In the genomic region with DNA sequence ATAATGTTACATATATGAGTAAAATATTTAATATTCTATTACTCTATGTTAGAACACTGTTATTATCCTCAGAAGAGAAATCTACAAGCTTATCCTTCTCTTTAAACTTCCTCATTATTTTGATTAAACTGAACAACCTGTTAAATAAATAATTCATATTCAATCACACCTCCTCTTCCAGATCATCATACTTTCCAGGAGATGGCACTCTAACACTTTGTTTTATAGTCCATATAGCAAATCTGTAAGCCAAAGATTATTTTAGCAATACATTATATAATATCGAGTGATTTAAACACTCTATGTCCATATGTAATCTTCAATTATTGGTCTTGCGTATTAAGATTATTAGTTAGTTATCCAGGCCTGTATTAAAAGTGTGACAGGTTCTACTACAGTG, we compare ENCODE assay signal across 9 cellular contexts.
DNase-seq lines count a peak whose midpoint lies in the region; ATAC-seq, FAIRE-seq and TF ChIP-seq lines count a peak whose summit lies in the region.
"Had no signal": no experiment of that assay in that cellular context is flagged by ENCODE, and none has a peak within 500 bp of the region (broad histone marks: within the 10 kb centered on the region; RNA-seq: fewer than 3 reads in every experiment).

No MANE protein-coding gene starts in this region.

- POLR2A ChIA-PET in AG04450 (lab: Yijun Ruan, JAX), result no interaction called here
- POLR2A ChIA-PET in Panc1 (lab: Charles Lee), result no interaction called here
- POLR2A ChIA-PET in activated CD8-positive, alpha-beta T cell treated with anti-CD3 and anti-CD28 coated beads for 36 hours (lab: Charles Lee), result no interaction called here

- CTCF ChIA-PET in AG04450 (lab: Charles Lee) (interaction anchor here (1.6 kb wide), 1 partner anchor 279 kb away, joined by 6 read pairs; no protein-coding TSS in a partner anchor), Panc1 (lab: Charles Lee) (no interaction called here)
- CTCF ChIA-PET in activated CD8-positive, alpha-beta T cell treated with anti-CD3 and anti-CD28 coated beads for 36 hours (lab: Charles Lee), result no interaction called here

- no peaks in the 10 kb centered on the region for H3K4me1 Mint-ChIP-seq in activated CD4-positive, alpha-beta T cell treated with anti-CD3 and anti-CD28 coated beads, Interleukin-2, amount 10 ng/mL, durations not matched to agents 24 days and 14 days
- no peaks in the 10 kb centered on the region for H3K4me1 Mint-ChIP-seq in activated CD8-positive, alpha-beta T cell treated with anti-CD3 and anti-CD28 coated beads for 36 hours (ENCODE audit: low read depth)

- no peak overlapping the region for H3K27ac Mint-ChIP-seq in activated CD4-positive, alpha-beta T cell treated with anti-CD3 and anti-CD28 coated beads, Interleukin-2, amount 10 ng/mL, durations not matched to agents 24 days and 14 days
- H3K27ac Mint-ChIP-seq in activated CD8-positive, alpha-beta T cell treated with anti-CD3 and anti-CD28 coated beads for 36 hours, result no peak overlapping the region

- DNase-seq in AG04450 (ENCODE audit: low read depth, low spot score) (no peak), Kasumi-1 (lab: John Stamatoyannopoulos, UW) (peak; percentile 40 to 50), Panc1 (ENCODE audit: low read depth, low spot score) (peak; percentile 15), fibroblast of the conjunctiva (ENCODE audit: low read depth) (peak; percentile 5), HTR-8/SVneo (ENCODE audit: insufficient read length, low spot score) (no peak), T1000 (lab: John Stamatoyannopoulos, UW) (no peak)
- no peak for DNase-seq in activated CD4-positive, alpha-beta T cell treated with anti-CD3 and anti-CD28 coated beads, Interleukin-2, amount 10 ng/mL, durations not matched to agents 24 days and 14 days
- DNase-seq in activated CD8-positive, alpha-beta T cell treated with anti-CD3 and anti-CD28 coated beads for 36 hours, result no peak
- DNase-seq: NCI-H1436 treated with DMSO at 0.1 percent for 48 hours had no signal

- no peak overlapping the region for H3K4me3 ChIP-seq in AG04450 (ENCODE audit: low read depth, low read length)
- H3K4me3 ChIP-seq in Panc1 (ENCODE audit: low read depth in 2 of 2, low read length in 2 of 2), result no peak overlapping the region

- H3K4me1 ChIP-seq in Panc1 (ENCODE audit: control insufficient read depth, insufficient read depth, low read length), result no peaks in the 10 kb centered on the region

- intact Hi-C loops in Panc1 (cut with micrococcal nuclease; ENCODE audit: unreplicated experiment), result loop anchor here (2.0 kb wide), 1 partner anchor 258 kb away; no protein-coding TSS in a partner anchor
- intact Hi-C loops in activated CD4-positive, alpha-beta T cell treated with anti-CD3 and anti-CD28 coated beads, Interleukin-2, amount 10 ng/mL, durations not matched to agents 24 days and 14 days (cut with micrococcal nuclease), result no loop called here
- intact Hi-C loops in activated CD8-positive, alpha-beta T cell treated with anti-CD3 and anti-CD28 coated beads for 36 hours (cut with micrococcal nuclease), result no loop called here

- no peaks in the 10 kb centered on the region for H3K9me3 ChIP-seq in AG04450 (ENCODE audit: control insufficient read depth, insufficient read depth, low read length)
- no peaks in the 10 kb centered on the region for H3K9me3 ChIP-seq in Panc1 (ENCODE audit: control insufficient read depth, insufficient read depth, low read depth, low read length)

- FAIRE-seq in HTR-8/SVneo (lab: Jason Lieb, UNC), result no peak

- no peak overlapping the region for H3K4me3 Mint-ChIP-seq in activated CD4-positive, alpha-beta T cell treated with anti-CD3 and anti-CD28 coated beads, Interleukin-2, amount 10 ng/mL, durations not matched to agents 24 days and 14 days
- H3K4me3 Mint-ChIP-seq in activated CD8-positive, alpha-beta T cell treated with anti-CD3 and anti-CD28 coated beads for 36 hours, result no peak overlapping the region

- TF ChIP-seq CTCF in AG04450 (IDR thresholded peaks at IDR 0.05; ENCODE audit: low read depth, low read length) (0 out of 2 replicates have a peak, but pooled peaks have one; percentile 16), Panc1 (IDR thresholded peaks at IDR 0.05) (peak; percentile 17; the same call in 1 of the 2 replicates)
- no peak for TF ChIP-seq CTCF in activated CD8-positive, alpha-beta T cell treated with anti-CD3 and anti-CD28 coated beads for 36 hours (IDR thresholded peaks at IDR 0.05)

- no peak overlapping the region for H3K27ac ChIP-seq in AG04450 (ENCODE audit: low read depth, low read length)
- H3K27ac ChIP-seq in Panc1 (ENCODE audit: low read length), result no peak overlapping the region

- H3K36me3 Mint-ChIP-seq in activated CD4-positive, alpha-beta T cell treated with anti-CD3 and anti-CD28 coated beads, Interleukin-2, amount 10 ng/mL, durations not matched to agents 24 days and 14 days (ENCODE audit: low read depth), result no peaks in the 10 kb centered on the region
- H3K36me3 Mint-ChIP-seq in activated CD8-positive, alpha-beta T cell treated with anti-CD3 and anti-CD28 coated beads for 36 hours (ENCODE audit: low read depth), result no peaks in the 10 kb centered on the region

- H3K27me3 ChIP-seq in AG04450 (ENCODE audit: control insufficient read depth, insufficient read depth, low read length) (no peaks in the 10 kb centered on the region), Panc1 (ENCODE audit: control insufficient read depth, insufficient read depth, low read length) (no peaks in the 10 kb centered on the region)

- no peaks in the 10 kb centered on the region for H3K9me3 Mint-ChIP-seq in activated CD4-positive, alpha-beta T cell treated with anti-CD3 and anti-CD28 coated beads, Interleukin-2, amount 10 ng/mL, durations not matched to agents 24 days and 14 days
- peaks cover 7% of the 10 kb centered on the region for H3K9me3 Mint-ChIP-seq in activated CD8-positive, alpha-beta T cell treated with anti-CD3 and anti-CD28 coated beads for 36 hours

- no TSS peak for BruUV-seq in Panc1 (replicated peaks; lab: Mats Ljungman, UMichigan)

- no peaks in the 10 kb centered on the region for H3K27me3 Mint-ChIP-seq in activated CD4-positive, alpha-beta T cell treated with anti-CD3 and anti-CD28 coated beads, Interleukin-2, amount 10 ng/mL, durations not matched to agents 24 days and 14 days
- no peaks in the 10 kb centered on the region for H3K27me3 Mint-ChIP-seq in activated CD8-positive, alpha-beta T cell treated with anti-CD3 and anti-CD28 coated beads for 36 hours

- no peaks in the 10 kb centered on the region for H3K36me3 ChIP-seq in Panc1 (ENCODE audit: control insufficient read depth, insufficient read depth, low read length)

- in situ Hi-C loops in Panc1 (cut with HindIII; ENCODE audit: low pct_unique_long_range_greater_than_20kb, low sequenced_read_pairs), result no loop called here

- no peak for ATAC-seq in Panc1
- no peak for ATAC-seq in activated CD8-positive, alpha-beta T cell treated with anti-CD3 and anti-CD28 coated beads for 36 hours

Comparison
In these comparisons a context has a peak if more than half of its experiments do, and no peak if none do; other contexts are left out.
1. DNase-seq: peak in Kasumi-1 (2 of 2), Panc1 (single experiment) and fibroblast of the conjunctiva (single experiment); none in AG04450 (single experiment), HTR-8/SVneo (single experiment), activated CD4-positive, alpha-beta T cell treated with anti-CD3 and anti-CD28 coated beads, Interleukin-2, amount 10 ng/mL, durations not matched to agents 24 days and 14 days (single experiment), activated CD8-positive, alpha-beta T cell treated with anti-CD3 and anti-CD28 coated beads for 36 hours (single experiment) and T1000 (single experiment).